ENCODE assay signal across 8 cellular contexts in genomic region chr11:33996498-33997454, GRCh38. TPM values are rescaled to one million over a fixed set of nuclear protein-coding genes. Genes with fewer than 3 reads are reported as not detected.
DNase-seq lines count a peak whose midpoint lies in the region; ATAC-seq and TF ChIP-seq lines count a peak whose summit lies in the region.

No MANE protein-coding gene starts in this region.

- no peaks in the 10 kb centered on the region for H3K36me3 ChIP-seq in right lobe of liver

- peaks cover 8% of the 10 kb centered on the region for H3K4me1 Mint-ChIP-seq in activated CD4-positive, alpha-beta T cell treated with anti-CD3 and anti-CD28 coated beads, Interleukin-2, amount 10 ng/mL, durations not matched to agents 24 days and 14 days

- intact Hi-C loops in activated CD4-positive, alpha-beta T cell treated with anti-CD3 and anti-CD28 coated beads, Interleukin-2, amount 10 ng/mL, durations not matched to agents 24 days and 14 days (cut with micrococcal nuclease), result loop anchor here (1.0 to 2.0 kb wide), 5 partner anchors 54 to 496 kb away; partner anchors contain the start of genes CAPRIN1 and NAT10
- intact Hi-C loops in right lobe of liver (cut with DNase I), result loop anchor here in 1 of 2 donors (10.0 kb wide), 1 partner anchor 108 kb away; the partner anchor contains the start of gene NAT10

- H3K27me3 Mint-ChIP-seq in activated CD4-positive, alpha-beta T cell treated with anti-CD3 and anti-CD28 coated beads, Interleukin-2, amount 10 ng/mL, durations not matched to agents 24 days and 14 days, result peaks cover 29% of the 10 kb centered on the region

- no peaks in the 10 kb centered on the region for H3K27me3 ChIP-seq in right lobe of liver

- peak overlapping the region; percentile 30 for H3K4me3 Mint-ChIP-seq in activated CD4-positive, alpha-beta T cell treated with anti-CD3 and anti-CD28 coated beads, Interleukin-2, amount 10 ng/mL, durations not matched to agents 24 days and 14 days

- TF ChIP-seq CTCF in right lobe of liver (IDR thresholded peaks at IDR 0.05), result peak; percentile 78 to 85 (median 82)

- H3K9me3 Mint-ChIP-seq in activated CD4-positive, alpha-beta T cell treated with anti-CD3 and anti-CD28 coated beads, Interleukin-2, amount 10 ng/mL, durations not matched to agents 24 days and 14 days, result no peaks in the 10 kb centered on the region

- ATAC-seq in GM19025 (IDR thresholded peaks at IDR 0.05; ENCODE audit: low read depth, unreplicated experiment) (peak; percentile 70), HG03354 (IDR thresholded peaks at IDR 0.05; ENCODE audit: poor library complexity, severe bottlenecking, unreplicated experiment) (peak; percentile 87), right lobe of liver (peak; percentile 99 to 100 (median 100))

- no peaks in the 10 kb centered on the region for H3K36me3 Mint-ChIP-seq in activated CD4-positive, alpha-beta T cell treated with anti-CD3 and anti-CD28 coated beads, Interleukin-2, amount 10 ng/mL, durations not matched to agents 24 days and 14 days (ENCODE audit: low read depth)

- no peaks in the 10 kb centered on the region for H3K9me3 ChIP-seq in right lobe of liver

- TF ChIP-seq POLR2A in right lobe of liver (IDR thresholded peaks at IDR 0.05), result no peak

- H3K4me3 ChIP-seq in right lobe of liver, result no peak overlapping the region

- 5% methylated on average over 14 of the region's 25 CpGs for WGBS in right lobe of liver (ENCODE audit: insufficient coverage, low coverage, low lambda C conversion rate, missing lambda C conversion rate)

- H3K4me1 ChIP-seq in right lobe of liver, result peaks cover 0 to 18% (median 0%) of the 10 kb centered on the region in 4 donors

- H3K27ac Mint-ChIP-seq in activated CD4-positive, alpha-beta T cell treated with anti-CD3 and anti-CD28 coated beads, Interleukin-2, amount 10 ng/mL, durations not matched to agents 24 days and 14 days, result no peak overlapping the region

- H3K27ac ChIP-seq in right lobe of liver, result no peak overlapping the region

- DNase-seq in Ammon's horn (ENCODE audit: low spot score), result peak; percentile 86
- peak; percentile 34 for DNase-seq in NCI-H510A (lab: John Stamatoyannopoulos, UW)
- peak; percentile 93 for DNase-seq in activated CD4-positive, alpha-beta T cell treated with anti-CD3 and anti-CD28 coated beads, Interleukin-2, amount 10 ng/mL, durations not matched to agents 24 days and 14 days
- peak; percentile 74 for DNase-seq in dedifferentiated amniotic fluid mesenchymal stem cell (ENCODE audit: extremely low spot score)
- DNase-seq in right lobe of liver, result peak; percentile 52 to 78 (median 60)
- DNase-seq in stimulated activated CD4-positive, alpha-beta T cell treated with anti-CD3 and anti-CD28 coated beads, TNF-alpha, amount 100 ng/mL, for 24 hours (ENCODE audit: low read depth in 3 of 3), result peak; percentile 38 to 68 (median 62)

RNA-seq across cellular contexts. Expression of gene CAPRIN1, which starts 54.8 kb away (rescaled TPM):
- total RNA-seq in activated CD4-positive, alpha-beta T cell treated with anti-CD3 and anti-CD28 coated beads, Interleukin-2, amount 10 ng/mL, durations not matched to agents 24 days and 14 days, result 318 and 321 TPM in 2 replicates
- total RNA-seq in right lobe of liver, result 10 to 100 TPM; 60.0 to 87.6 (median 71.2) TPM

Comparison
In these comparisons a context has a peak if more than half of its experiments do, and no peak if none do; other contexts are left out.
1. DNase-seq: peak in every context shown above with its lines; median percentile 93 in activated CD4-positive, alpha-beta T cell treated with anti-CD3 and anti-CD28 coated beads, Interleukin-2, amount 10 ng/mL, durations not matched to agents 24 days and 14 days; 86 in Ammon's horn; 74 in dedifferentiated amniotic fluid mesenchymal stem cell; 62 in stimulated activated CD4-positive, alpha-beta T cell treated with anti-CD3 and anti-CD28 coated beads, TNF-alpha, amount 100 ng/mL, for 24 hours; 60 in right lobe of liver; 34 in NCI-H510A.